ENCODE assay signal across 16 cellular contexts in the genomic region with DNA sequence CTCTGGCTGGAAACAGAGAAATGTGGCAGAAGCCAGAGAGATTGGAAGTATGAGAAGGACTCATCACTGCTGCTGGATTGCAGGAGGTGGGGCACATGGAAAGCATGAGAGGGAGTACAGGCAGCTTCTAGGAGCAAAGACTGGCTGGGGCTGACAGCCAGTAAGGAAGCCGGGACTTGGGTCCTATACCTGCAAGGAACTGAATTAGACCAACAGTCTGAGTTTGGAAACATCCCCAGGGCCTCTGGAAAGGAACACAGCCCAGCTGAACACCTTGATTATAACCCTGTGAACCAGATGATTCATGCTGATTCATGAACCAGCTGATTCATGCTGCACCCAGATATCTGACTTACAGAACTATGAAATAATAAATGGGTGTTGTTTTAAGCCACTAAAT.
A peak's percentile ranks its signal among the peaks of the same experiment; 100 is the strongest.
DNase-seq lines count a peak whose midpoint lies in the region; ATAC-seq and TF ChIP-seq lines count a peak whose summit lies in the region.
"Had no signal": no experiment of that assay in that cellular context is flagged by ENCODE, and none has a peak within 500 bp of the region (broad histone marks: within the 10 kb centered on the region; RNA-seq: fewer than 3 reads in every experiment).

No MANE protein-coding gene starts in this region.

- H3K4me3 Mint-ChIP-seq in HFFc6, result no peak overlapping the region
- H3K4me3 Mint-ChIP-seq: activated CD8-positive, alpha-beta memory T cell treated with anti-CD3 and anti-CD28 coated beads, Interleukin-2, amount 10 ng/mL, durations not matched to agents 7 days and 5 days; activated naive CD4-positive, alpha-beta T cell treated with anti-CD3 and anti-CD28 coated beads, Interleukin-2, amount 10 ng/mL, durations not matched to agents 7 days and 5 days; dendritic cell treated with granulocyte-macrophage colony-stimulating factor and Interleukin-4, amounts not matched to agents 40 ng/mL and 50 ng/mL, for 4 days; nephron progenitor cell had no signal

- no peaks in the 10 kb centered on the region; the same call in 1 of the 2 replicates for H3K27me3 Mint-ChIP-seq in HFFc6 (ENCODE audit: insufficient read depth)
- H3K27me3 Mint-ChIP-seq: activated CD8-positive, alpha-beta memory T cell treated with anti-CD3 and anti-CD28 coated beads, Interleukin-2, amount 10 ng/mL, durations not matched to agents 7 days and 5 days; activated naive CD4-positive, alpha-beta T cell treated with anti-CD3 and anti-CD28 coated beads, Interleukin-2, amount 10 ng/mL, durations not matched to agents 7 days and 5 days; dendritic cell treated with granulocyte-macrophage colony-stimulating factor and Interleukin-4, amounts not matched to agents 40 ng/mL and 50 ng/mL, for 4 days had no signal

- peak overlapping the region; percentile 69 for H3K27ac ChIP-seq in epithelial cell of prostate

- ATAC-seq in omental fat pad (ENCODE audit: low FRiP score) (peak; percentile 71), GM21526 (IDR thresholded peaks at IDR 0.05; ENCODE audit: low FRiP score, unreplicated experiment) (no peak), GM21381 (IDR thresholded peaks at IDR 0.05; ENCODE audit: unreplicated experiment) (no peak)
- ATAC-seq: activated CD8-positive, alpha-beta memory T cell treated with anti-CD3 and anti-CD28 coated beads, Interleukin-2, amount 10 ng/mL, durations not matched to agents 7 days and 5 days; left ventricle myocardium superior had no signal

- TF ChIP-seq CTCF in HFFc6 (IDR thresholded peaks at IDR 0.05) (no peak), omental fat pad (IDR thresholded peaks at IDR 0.05) (no peak)

- DNase-seq in HFFc6, result peak; percentile 58
- DNase-seq in RKO (ENCODE audit: low spot score), result peak; percentile 85
- peak; percentile 87 for DNase-seq in epithelial cell of prostate (ENCODE audit: low read depth, low spot score)
- DNase-seq in omental fat pad (ENCODE audit: low spot score), result no peak
- DNase-seq in NCI-H526 (lab: John Stamatoyannopoulos, UW), result no peak
- DNase-seq: activated CD8-positive, alpha-beta memory T cell treated with anti-CD3 and anti-CD28 coated beads, Interleukin-2, amount 10 ng/mL, durations not matched to agents 7 days and 5 days; activated naive CD4-positive, alpha-beta T cell treated with anti-CD3 and anti-CD28 coated beads, Interleukin-2, amount 10 ng/mL, durations not matched to agents 7 days and 5 days; glutamatergic neuron; left ventricle myocardium superior; NCI-H526 treated with DMSO at 0.1 percent for 48 hours; nephron progenitor cell; SHP77; substantia nigra had no signal

- peak overlapping the region; percentile 45; the same call in 1 of the 2 replicates for H3K27ac Mint-ChIP-seq in HFFc6
- H3K27ac Mint-ChIP-seq: activated CD8-positive, alpha-beta memory T cell treated with anti-CD3 and anti-CD28 coated beads, Interleukin-2, amount 10 ng/mL, durations not matched to agents 7 days and 5 days; activated naive CD4-positive, alpha-beta T cell treated with anti-CD3 and anti-CD28 coated beads, Interleukin-2, amount 10 ng/mL, durations not matched to agents 7 days and 5 days; dendritic cell treated with granulocyte-macrophage colony-stimulating factor and Interleukin-4, amounts not matched to agents 40 ng/mL and 50 ng/mL, for 4 days; nephron progenitor cell had no signal

- H3K9me3 Mint-ChIP-seq in HFFc6, result no peaks in the 10 kb centered on the region; the same call in 1 of the 2 replicates
- H3K9me3 Mint-ChIP-seq: activated naive CD4-positive, alpha-beta T cell treated with anti-CD3 and anti-CD28 coated beads, Interleukin-2, amount 10 ng/mL, durations not matched to agents 7 days and 5 days had no signal

- no peaks in the 10 kb centered on the region for H3K36me3 Mint-ChIP-seq in HFFc6 (ENCODE audit: low read depth)

- peaks cover 19% of the 10 kb centered on the region for H3K4me1 Mint-ChIP-seq in HFFc6 (ENCODE audit: low read depth)

Comparison
In these comparisons a context has a peak if more than half of its experiments do, and no peak if none do; other contexts are left out.
1. DNase-seq: peak in HFFc6 (single experiment), RKO (single experiment) and epithelial cell of prostate (single experiment); none in omental fat pad (single experiment) and NCI-H526 (0 of 2).